In the genomic region with DNA sequence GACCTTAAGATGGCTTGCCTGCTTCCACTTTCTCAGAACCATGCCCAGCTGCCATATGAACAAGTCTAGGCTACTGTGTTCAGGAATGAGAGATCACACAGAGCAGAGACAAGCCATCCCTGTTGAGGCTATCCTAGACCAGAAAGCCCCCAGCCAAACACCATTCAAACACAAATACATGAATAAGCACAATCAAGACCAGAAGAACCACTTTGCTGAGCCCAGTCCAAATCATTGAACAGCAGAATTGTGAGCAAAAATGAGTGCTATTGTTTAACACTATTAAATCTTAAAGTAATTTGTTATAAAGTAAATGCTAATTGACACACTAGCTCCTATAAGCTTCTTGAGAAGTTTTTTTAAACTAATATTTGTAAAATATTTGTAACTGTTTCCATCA, we compare ENCODE assay signal across 1 cellular context.
TF ChIP-seq lines count a peak whose summit lies in the region.

No MANE protein-coding gene starts in this region.

TF ChIP-seq in GM23338, 12 proteins besides CTCF, POLR2A, EP300 and RAD21 (continued from another document):
- TF ChIP-seq ZNF462 (CRISPR knock-in tag; IDR thresholded peaks at IDR 0.05) = no peak
- TF ChIP-seq JUNB (IDR thresholded peaks at IDR 0.05; ENCODE audit: unreplicated experiment) = no peak
- TF ChIP-seq CREB1 (CRISPR knock-in tag; IDR thresholded peaks at IDR 0.05; ENCODE audit: low read depth) = no peak
- no peak for TF ChIP-seq ETS1 (IDR thresholded peaks at IDR 0.05)
- no peak for TF ChIP-seq EZH2 (IDR thresholded peaks at IDR 0.05; ENCODE audit: low read depth, unreplicated experiment)
- TF ChIP-seq POLR2AphosphoS5 (IDR thresholded peaks at IDR 0.05; ENCODE audit: low read depth) = no peak
